Comparison of ENCODE assay signal across 28 cellular contexts in the genomic region with DNA sequence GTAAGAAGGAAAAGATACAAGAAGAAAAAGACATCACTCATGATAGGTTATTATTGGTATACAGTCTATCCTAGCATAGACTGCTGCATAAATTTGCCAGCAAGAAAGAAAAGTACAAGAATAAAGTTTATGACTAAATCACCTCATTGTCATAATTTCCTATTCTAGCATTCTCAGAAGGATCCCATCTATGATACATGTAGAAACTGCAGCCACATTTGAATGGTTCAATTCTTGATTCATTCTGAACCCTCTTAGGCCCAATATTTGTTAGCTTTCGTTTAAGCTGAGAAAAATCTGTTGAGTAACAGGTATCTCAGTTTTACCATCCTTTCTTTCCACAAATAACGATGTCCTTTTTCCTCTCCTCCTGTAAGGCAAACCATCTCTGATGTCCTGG.
"Had no signal": no experiment of that assay in that cellular context is flagged by ENCODE, and none has a peak within 500 bp of the region (broad histone marks: within the 10 kb centered on the region; RNA-seq: fewer than 3 reads in every experiment).

No MANE protein-coding gene starts in this region.

- H3K27me3 ChIP-seq: ascending aorta, brain microvascular endothelial cell, gastrocnemius medialis, left lung, vagina had no signal

- H3K27ac ChIP-seq: ascending aorta, brain microvascular endothelial cell, gastrocnemius medialis, left lung, SK-N-MC, vagina had no signal

- H3K36me3 Mint-ChIP-seq: natural killer cell treated with Interleukin-12 subunit alpha and Interleukin-12 subunit beta and Interleukin-15 and Interleukin-18, amount 100 ng/mL, for 72 hours had no signal

- FAIRE-seq: islet of Langerhans had no signal

- ATAC-seq: effector memory CD8-positive, alpha-beta T cell; gastrocnemius medialis; left lung; mucosa of descending colon; right cardiac atrium; T-helper 17 cell had no signal

- H3K4me3 Mint-ChIP-seq: activated naive CD4-positive, alpha-beta T cell treated with anti-CD3 and anti-CD28 coated beads, Interleukin-2, amount 50 U/mL, for 24 hours; activated T-helper 1 cell treated with anti-CD3 and anti-CD28 coated beads, Interleukin-12 subunit alpha, Interleukin-12 subunit beta, Interleukin-2, Interleukin-4 antibody, amounts not matched to agents 30 ng/mL and 10 ng/mL and 1 ng/mL, durations not matched to agents 14 hours and 24 hours and 36 hours; effector memory CD8-positive, alpha-beta T cell; natural killer cell treated with Interleukin-12 subunit alpha and Interleukin-12 subunit beta and Interleukin-15 and Interleukin-18, amount 100 ng/mL, for 72 hours; T-helper 17 cell; type B pancreatic cell had no signal

- H3K27ac Mint-ChIP-seq: activated naive CD4-positive, alpha-beta T cell treated with anti-CD3 and anti-CD28 coated beads, Interleukin-2, amount 50 U/mL, for 24 hours; activated T-helper 1 cell treated with anti-CD3 and anti-CD28 coated beads, Interleukin-12 subunit alpha, Interleukin-12 subunit beta, Interleukin-2, Interleukin-4 antibody, amounts not matched to agents 30 ng/mL and 10 ng/mL and 1 ng/mL, durations not matched to agents 14 hours and 24 hours and 36 hours; natural killer cell treated with Interleukin-12 subunit alpha and Interleukin-12 subunit beta and Interleukin-15 and Interleukin-18, amount 100 ng/mL, for 72 hours; T-helper 17 cell; type B pancreatic cell had no signal

- H3K9me3 Mint-ChIP-seq: activated naive CD4-positive, alpha-beta T cell treated with anti-CD3 and anti-CD28 coated beads, Interleukin-2, amount 50 U/mL, for 24 hours; activated T-helper 1 cell treated with anti-CD3 and anti-CD28 coated beads, Interleukin-12 subunit alpha, Interleukin-12 subunit beta, Interleukin-2, Interleukin-4 antibody, amounts not matched to agents 30 ng/mL and 10 ng/mL and 1 ng/mL, durations not matched to agents 14 hours and 24 hours and 36 hours; effector memory CD8-positive, alpha-beta T cell; natural killer cell treated with Interleukin-12 subunit alpha and Interleukin-12 subunit beta and Interleukin-15 and Interleukin-18, amount 100 ng/mL, for 72 hours; type B pancreatic cell had no signal

- H3K36me3 ChIP-seq: brain microvascular endothelial cell, gastrocnemius medialis, vagina had no signal

- H3K4me3 ChIP-seq: ascending aorta, gastrocnemius medialis, left lung, lung, mucosa of descending colon, SK-N-MC, vagina had no signal

- H3K4me1 ChIP-seq: ascending aorta, left lung, vagina had no signal

- H3K27me3 Mint-ChIP-seq: activated naive CD4-positive, alpha-beta T cell treated with anti-CD3 and anti-CD28 coated beads, Interleukin-2, amount 50 U/mL, for 24 hours; effector memory CD8-positive, alpha-beta T cell; natural killer cell treated with Interleukin-12 subunit alpha and Interleukin-12 subunit beta and Interleukin-15 and Interleukin-18, amount 100 ng/mL, for 72 hours; T-helper 17 cell; type B pancreatic cell had no signal

- DNase-seq: activated CD4-positive, alpha-beta T cell treated with anti-CD3 and anti-CD28 coated beads, Interleukin-2, amount 50 U/mL, for 4 hours; activated CD8-positive, alpha-beta memory T cell treated with anti-CD3 and anti-CD28 coated beads, Interleukin-2, amount 50 U/mL, for 4 hours; activated gamma-delta T cell; brain microvascular endothelial cell; caudate nucleus; cortex of kidney; effector memory CD8-positive, alpha-beta T cell; erythroblast; gastrocnemius medialis; glutamatergic neuron; left lung; mucosa of descending colon; posterior cingulate gyrus; right cardiac atrium; stimulated activated CD4-positive, alpha-beta T cell treated with anti-CD3 and anti-CD28 coated beads, Interleukin-15, amount 100 ng/mL, for 24 hours; stimulated activated CD4-positive, alpha-beta T cell treated with anti-CD3 and anti-CD28 coated beads, Interleukin-2, amount 100 ng/mL, for 24 hours; stimulated activated naive CD4-positive, alpha-beta T cell treated with Interleukin-2 at 50 U/mL for 16 hours; substantia nigra; T-helper 17 cell had no signal

- H3K9me3 ChIP-seq: ascending aorta, gastrocnemius medialis, left lung, mucosa of descending colon, vagina had no signal
